17 cellular contexts compared by ENCODE assay signal in the genomic region with DNA sequence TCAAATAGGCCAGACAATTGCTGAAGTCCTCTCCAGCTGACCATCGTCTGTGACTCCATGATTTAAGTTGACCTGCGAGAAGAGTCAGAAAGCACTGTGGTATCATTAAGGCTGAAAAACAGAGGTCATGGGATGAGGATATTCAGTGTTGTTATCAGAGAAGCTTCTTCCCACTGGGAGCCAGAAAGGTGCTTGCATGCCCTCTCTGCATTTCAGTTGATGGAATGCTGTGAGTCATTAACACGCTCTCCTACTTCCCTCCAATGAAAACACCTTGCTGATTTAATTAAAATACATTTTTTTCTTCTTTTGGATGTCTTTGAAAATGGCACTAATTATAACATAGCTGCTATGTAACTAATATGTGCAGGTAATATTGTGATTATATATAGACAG.
"Had no signal": no experiment of that assay in that cellular context is flagged by ENCODE, and none has a peak within 500 bp of the region (broad histone marks: within the 10 kb centered on the region; RNA-seq: fewer than 3 reads in every experiment).

No MANE protein-coding gene starts in this region.

- H3K27ac ChIP-seq: cardiac muscle cell, lower lobe of right lung, sigmoid colon, uterus had no signal

- DNase-seq: activated CD4-positive, alpha-beta memory T cell treated with anti-CD3 and anti-CD28 coated beads, Interleukin-2, amount 10 ng/mL, durations not matched to agents 7 days and 5 days; activated CD4-positive, alpha-beta T cell treated with anti-CD3 and anti-CD28 coated beads, Interleukin-2, amount 10 ng/mL, durations not matched to agents 24 days and 14 days; activated effector memory CD4-positive, alpha-beta T cell treated with anti-CD3 and anti-CD28 coated beads, Interleukin-2, amount 50 U/mL, for 16 hours; activated naive CD4-positive, alpha-beta T cell treated with anti-CD3 and anti-CD28 coated beads, Interleukin-2, amount 10 ng/mL, durations not matched to agents 7 days and 5 days; amygdala; cortex of kidney; lower lobe of right lung; naive thymus-derived CD4-positive, alpha-beta T cell; posterior cingulate gyrus; sigmoid colon; stimulated activated CD4-positive, alpha-beta T cell treated with anti-CD3 and anti-CD28 coated beads, Interleukin-15, amount 100 ng/mL, for 24 hours; T-helper 17 cell; uterus had no signal

- H3K4me3 ChIP-seq: cardiac muscle cell, lower lobe of right lung, sigmoid colon, smooth muscle cell, uterus had no signal

- ATAC-seq: lower lobe of right lung; naive thymus-derived CD4-positive, alpha-beta T cell; stimulated activated memory B cell treated with anti-CD40 and anti-IgM and Interleukin-4, amounts not matched to agents 10 μg/mL and 1 μg/mL and 100 μg/mL, for 72 hours; T-helper 17 cell had no signal

- FAIRE-seq: islet of Langerhans had no signal

- H3K4me1 ChIP-seq: lower lobe of right lung, uterus had no signal

- H3K9me3 ChIP-seq: lower lobe of right lung, sigmoid colon, uterus had no signal

- H3K4me2 ChIP-seq: smooth muscle cell had no signal

- H3K36me3 ChIP-seq: cardiac muscle cell, lower lobe of right lung, sigmoid colon, uterus had no signal

- H3K27me3 ChIP-seq: sigmoid colon, uterus had no signal
